8 cellular contexts compared by ENCODE assay signal in genomic region chr22:30425616-30426394, GRCh38. TPM values are rescaled to one million over a fixed set of nuclear protein-coding genes. Genes with fewer than 3 reads are reported as not detected.
A peak's percentile ranks its signal among the peaks of the same experiment; 100 is the strongest.
DNase-seq lines count a peak whose midpoint lies in the region; ATAC-seq and TF ChIP-seq lines count a peak whose summit lies in the region.

Gene MTFP1 (plus strand): TSS chr22:30425768. CDS start chr22:30425880, 112 bp downstream.

- no peak within 1 kb of the TSS for H3K27ac ChIP-seq in iPS-20b (ENCODE audit: low read length)

- no peaks in the 10 kb centered on the region for H3K9me3 Mint-ChIP-seq in MCF 10A (ENCODE audit: unreplicated experiment)

- peak within 1 kb of the TSS; percentile 97 for H3K27ac Mint-ChIP-seq in MCF 10A (ENCODE audit: low read depth, unreplicated experiment)

- H3K4me3 ChIP-seq in GM06990 (replicated peaks; ENCODE audit: low read depth, low read length) (peak within 1 kb of the TSS; percentile 70), iPS-20b (ENCODE audit: low read length) (peak within 1 kb of the TSS; percentile 78), skeletal muscle satellite cell (ENCODE audit: low read length) (peak within 1 kb of the TSS; percentile 75)

- peak within 1 kb of the TSS; percentile 80 for H3K4me2 ChIP-seq in skeletal muscle satellite cell (ENCODE audit: low read length)

- H3K9ac ChIP-seq in iPS-20b (ENCODE audit: low read depth, low read length) (peak within 1 kb of the TSS; percentile 79; the same call in 1 of the 2 replicates), skeletal muscle satellite cell (ENCODE audit: low read depth, low read length) (peak within 1 kb of the TSS; percentile 90)

- peaks cover 15% of the 10 kb centered on the region; the same call in 1 of the 2 replicates for H3K4me1 ChIP-seq in iPS-20b (ENCODE audit: insufficient read depth, low read length)
- peaks cover 56% of the 10 kb centered on the region for H3K4me1 ChIP-seq in skeletal muscle satellite cell (ENCODE audit: control insufficient read depth, insufficient read depth, low read length)

- H3K36me3 Mint-ChIP-seq in MCF 10A (ENCODE audit: insufficient read depth, unreplicated experiment) = peaks cover 33% of the 10 kb centered on the region

- H3K36me3 ChIP-seq in GM06990 (ENCODE audit: control insufficient read depth, insufficient read depth, low read length) (peaks cover 13% of the 10 kb centered on the region), iPS-20b (ENCODE audit: insufficient read depth, low read depth, low read length) (peaks cover 30% of the 10 kb centered on the region), skeletal muscle satellite cell (ENCODE audit: insufficient read depth, low read length) (peaks cover 24% of the 10 kb centered on the region)

- no peak for ATAC-seq in HG03457 (IDR thresholded peaks at IDR 0.05; ENCODE audit: unreplicated experiment)
- no peak for ATAC-seq in GM19452 (IDR thresholded peaks at IDR 0.05; ENCODE audit: unreplicated experiment)

- no peak for TF ChIP-seq CTCF in GM06990 (IDR thresholded peaks at IDR 0.05; ENCODE audit: insufficient read depth, low read length, poor library complexity, severe bottlenecking)
- no peak for TF ChIP-seq CTCF in MCF 10A (IDR thresholded peaks at IDR 0.05; ENCODE audit: unreplicated experiment)

- CTCF ChIA-PET in MCF 10A (lab: Yijun Ruan, JAX) = interaction anchor here (0.6 to 8.4 kb wide), 13 partner anchors 13 to 821 kb away, joined by 3 to 83 read pairs (median 3); partner anchors contain the start of gene SEC14L2

- no TSS peak for BruUV-seq in MCF 10A (replicated peaks; lab: Mats Ljungman, UMichigan)

- H3K27me3 Mint-ChIP-seq in MCF 10A (ENCODE audit: insufficient read depth, unreplicated experiment) = no peaks in the 10 kb centered on the region

- intact Hi-C loops in MCF 10A (cut with micrococcal nuclease) = loop anchor here (1.0 to 5.0 kb wide), 4 partner anchors 29 to 219 kb away; partner anchors contain the start of genes CASTOR1 and SEC14L2

- H3K9me3 ChIP-seq in iPS-20b (ENCODE audit: insufficient read depth, low read depth, low read length) (no peaks in the 10 kb centered on the region), skeletal muscle satellite cell (replicated peaks; ENCODE audit: low read length) (no peaks in the 10 kb centered on the region)

- peak within 1 kb of the TSS; percentile 90 for H3K4me3 Mint-ChIP-seq in MCF 10A (ENCODE audit: unreplicated experiment)

- peaks cover 37% of the 10 kb centered on the region for H3K4me1 Mint-ChIP-seq in MCF 10A (ENCODE audit: insufficient read depth, unreplicated experiment)

- DNase-seq in GM06990 (ENCODE audit: extremely low read depth, insufficient read length) (peak; percentile 77), MV-4-11 (lab: John Stamatoyannopoulos, UW) (peak; percentile 28), T-helper 9 cell (peak; percentile 37), MCF 10A (ENCODE audit: unreplicated experiment) (peak; percentile 69)

- H3K27me3 ChIP-seq in GM06990 (replicated peaks; ENCODE audit: control insufficient read depth, insufficient read depth, low read length) = no peaks in the 10 kb centered on the region
- H3K27me3 ChIP-seq in iPS-20b (ENCODE audit: insufficient read depth, low read length) = no peaks in the 10 kb centered on the region
- H3K27me3 ChIP-seq in skeletal muscle satellite cell (ENCODE audit: control insufficient read depth, insufficient read depth, low read length) = no peaks in the 10 kb centered on the region

- POLR2A ChIA-PET in MCF 10A (lab: Yijun Ruan, JAX) = interaction anchor here (0.5 to 14.3 kb wide), 13 partner anchors 8 to 305 kb away, joined by 3 to 532 read pairs (median 5); partner anchors contain the start of genes CASTOR1, CCDC157, PES1 and RNF215

RNA-seq across cellular contexts. Expression of gene MTFP1, which starts in this region (rescaled TPM):
- total RNA-seq in MCF 10A (2022) = 23.2 and 31.6 TPM in 2 replicates
- 14.7 and 19.2 TPM in 2 replicates for total RNA-seq in skeletal muscle satellite cell (2012; rRNA removed)
